Comparison of ENCODE assay signal across 9 cellular contexts in the genomic region with DNA sequence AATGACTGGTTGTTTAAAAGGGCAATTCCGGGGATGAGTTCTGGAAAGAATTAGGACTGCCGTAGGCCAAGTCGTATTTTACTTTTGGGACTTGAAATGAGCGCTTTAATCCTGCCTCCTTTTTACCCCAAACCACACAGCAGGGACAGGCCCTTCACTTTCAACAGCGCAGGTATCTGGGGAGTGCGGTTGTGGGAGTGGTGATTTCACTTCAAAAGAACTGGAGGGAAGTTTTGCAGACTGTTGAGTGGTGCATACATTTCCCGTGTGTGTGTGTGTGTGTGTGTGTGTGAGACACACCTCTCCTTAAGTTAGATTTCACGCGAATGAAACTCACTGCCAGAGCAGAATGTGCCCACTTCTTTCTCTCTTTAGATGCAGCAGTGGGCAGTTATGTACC. TPM values are rescaled to one million over a fixed set of nuclear protein-coding genes. Genes with fewer than 3 reads are reported as not detected.
A peak's percentile ranks its signal among the peaks of the same experiment; 100 is the strongest.
DNase-seq lines count a peak whose midpoint lies in the region; ATAC-seq, FAIRE-seq and TF ChIP-seq lines count a peak whose summit lies in the region.
"Had no signal": no experiment of that assay in that cellular context is flagged by ENCODE, and none has a peak within 500 bp of the region (broad histone marks: within the 10 kb centered on the region; RNA-seq: fewer than 3 reads in every experiment).

No MANE protein-coding gene starts in this region.

- no peaks in the 10 kb centered on the region for H3K79me2 ChIP-seq in hepatocyte

- DNase-seq in activated CD4-positive, alpha-beta T cell treated with anti-CD3 and anti-CD28 coated beads for 48 hours: peak; percentile 62
- no peak for DNase-seq in activated CD4-positive, alpha-beta T cell treated with anti-CD3 and anti-CD28 coated beads for 1 hour
- peak; percentile 38 to 42 for DNase-seq in activated T-cell treated with anti-CD3 and anti-CD28 coated beads, Interleukin-2, amount 50 U/mL, for 48 hours
- DNase-seq in hepatocyte (ENCODE audit: low spot score) (no peak), cortex of kidney (lab: John Stamatoyannopoulos, UW) (no peak), frontal cortex (ENCODE audit: low spot score in 2 of 2) (no peak)

- no peaks in the 10 kb centered on the region for H4K20me1 ChIP-seq in hepatocyte (ENCODE audit: insufficient read depth, poor library complexity, severe bottlenecking)

- peak overlapping the region; percentile 32 for H3K4me3 Mint-ChIP-seq in stimulated activated naive CD8-positive, alpha-beta T cell treated with anti-CD3 and anti-CD28 coated beads, Interleukin-15, Interleukin-2, amounts not matched to agents 100 ng/mL and 50 ng/mL, for 24 hours

- no peaks in the 10 kb centered on the region for H3K27me3 ChIP-seq in hepatocyte

- H3K4me1 Mint-ChIP-seq in stimulated activated naive CD8-positive, alpha-beta T cell treated with anti-CD3 and anti-CD28 coated beads, Interleukin-15, Interleukin-2, amounts not matched to agents 100 ng/mL and 50 ng/mL, for 24 hours (ENCODE audit: low read depth): peaks cover 13% of the 10 kb centered on the region

- ATAC-seq in GM21447 (IDR thresholded peaks at IDR 0.05; ENCODE audit: unreplicated experiment): no peak

- no peak overlapping the region for H2AFZ ChIP-seq in hepatocyte

- peak overlapping the region; percentile 10 for H3K4me3 ChIP-seq in hepatocyte

- no peak overlapping the region for H3K27ac Mint-ChIP-seq in stimulated activated naive CD8-positive, alpha-beta T cell treated with anti-CD3 and anti-CD28 coated beads, Interleukin-15, Interleukin-2, amounts not matched to agents 100 ng/mL and 50 ng/mL, for 24 hours

- H3K36me3 Mint-ChIP-seq in stimulated activated naive CD8-positive, alpha-beta T cell treated with anti-CD3 and anti-CD28 coated beads, Interleukin-15, Interleukin-2, amounts not matched to agents 100 ng/mL and 50 ng/mL, for 24 hours (ENCODE audit: low read depth): no peaks in the 10 kb centered on the region

- peaks cover 35% of the 10 kb centered on the region for H3K27me3 Mint-ChIP-seq in stimulated activated naive CD8-positive, alpha-beta T cell treated with anti-CD3 and anti-CD28 coated beads, Interleukin-15, Interleukin-2, amounts not matched to agents 100 ng/mL and 50 ng/mL, for 24 hours

- H3K9me3 Mint-ChIP-seq in stimulated activated naive CD8-positive, alpha-beta T cell treated with anti-CD3 and anti-CD28 coated beads, Interleukin-15, Interleukin-2, amounts not matched to agents 100 ng/mL and 50 ng/mL, for 24 hours: peaks cover 14% of the 10 kb centered on the region

- no peak for FAIRE-seq in frontal cortex (lab: Jason Lieb, UNC)

- H3K4me1 ChIP-seq in hepatocyte (ENCODE audit: insufficient read depth): no peaks in the 10 kb centered on the region

- H3K4me2 ChIP-seq in hepatocyte: peak overlapping the region; percentile 89

- no peak for TF ChIP-seq CTCF in hepatocyte (IDR thresholded peaks at IDR 0.05; ENCODE audit: poor library complexity)

- no peaks in the 10 kb centered on the region for H3K9me2 ChIP-seq in hepatocyte (replicated peaks; ENCODE audit: insufficient read depth)

- no peak overlapping the region for H3K27ac ChIP-seq in hepatocyte
- H3K27ac ChIP-seq: C4-2B had no signal

- WGBS in hepatocyte (ENCODE audit: low lambda C conversion rate, missing lambda C conversion rate): 40% methylated on average over 9 of the region's 9 CpGs

- no peaks in the 10 kb centered on the region for H3K9me3 ChIP-seq in hepatocyte (ENCODE audit: low read depth)

- H3K36me3 ChIP-seq in hepatocyte (replicated peaks; ENCODE audit: insufficient read depth, low read depth): no peaks in the 10 kb centered on the region

RNA-seq across cellular contexts. Expression of gene NHS, which starts 2.8 kb away (rescaled TPM):
- 2.7 and 3.1 TPM in 2 replicates for total RNA-seq in hepatocyte
- 0.35 and 1.2 TPM in 2 replicates for polyA plus RNA-seq in hepatocyte
- total RNA-seq in frontal cortex: 7.3 TPM

Comparison
In these comparisons a context has a peak if more than half of its experiments do, and no peak if none do; other contexts are left out.
1. DNase-seq: peak in activated CD4-positive, alpha-beta T cell treated with anti-CD3 and anti-CD28 coated beads for 48 hours (single experiment) and activated T-cell treated with anti-CD3 and anti-CD28 coated beads, Interleukin-2, amount 50 U/mL, for 48 hours (2 of 2); none in activated CD4-positive, alpha-beta T cell treated with anti-CD3 and anti-CD28 coated beads for 1 hour (single experiment), hepatocyte (single experiment), cortex of kidney (single experiment) and frontal cortex (0 of 2).